Comparison of ENCODE assay signal across 8 cellular contexts in genomic region chr16:50680907-50681885, GRCh38. TPM values are rescaled to one million over a fixed set of nuclear protein-coding genes. Genes with fewer than 3 reads are reported as not detected.
DNase-seq lines count a peak whose midpoint lies in the region; ATAC-seq and TF ChIP-seq lines count a peak whose summit lies in the region.

Gene SNX20, minus strand, starts transcription at chr16:50681312. Its CDS starts 3,786 bp downstream, at chr16:50677526.

- peaks cover 53% of the 10 kb centered on the region for H3K4me1 ChIP-seq in OCI-LY3 (ENCODE audit: low read length)
- peaks cover 80 to 81% of the 10 kb centered on the region in 2 donors for H3K4me1 ChIP-seq in naive thymus-derived CD4-positive, alpha-beta T cell (ENCODE audit: control insufficient read depth in 2 of 2, insufficient read depth in 2 of 2, low read length in 2 of 2)

- peak; percentile 43 for DNase-seq in activated gamma-delta T cell treated with anti-CD3 and anti-CD28 coated beads, Interleukin-2, amount 50 U/mL, for 16 hours (ENCODE audit: low read depth)
- DNase-seq in naive thymus-derived CD4-positive, alpha-beta T cell: peak in 8 of 9 donors; percentile 40 to 80 (median 75)
- DNase-seq in progenitor cell of endocrine pancreas (ENCODE audit: low spot score, unreplicated experiment): no peak
- no peak for DNase-seq in AG08395 (ENCODE audit: low spot score)
- DNase-seq in NCI-H2081 (lab: John Stamatoyannopoulos, UW): no peak

- H3K27me3 ChIP-seq in OCI-LY3 (ENCODE audit: low read depth, low read length): no peaks in the 10 kb centered on the region
- no peaks in the 10 kb centered on the region for H3K27me3 ChIP-seq in naive thymus-derived CD4-positive, alpha-beta T cell (ENCODE audit: control insufficient read depth in 2 of 2, insufficient read depth in 2 of 2, low read length in 2 of 2)

- no peaks in the 10 kb centered on the region for H3K79me2 ChIP-seq in OCI-LY3 (ENCODE audit: low read length)

- no peaks in the 10 kb centered on the region for H3K9me3 ChIP-seq in OCI-LY3 (ENCODE audit: insufficient read depth, low read length)
- no peaks in the 10 kb centered on the region for H3K9me3 ChIP-seq in naive thymus-derived CD4-positive, alpha-beta T cell (ENCODE audit: control insufficient read depth in 2 of 3, low read length in 3 of 3)

- H2AFZ ChIP-seq in OCI-LY3 (ENCODE audit: low read depth, low read length): peak within 1 kb of the TSS; percentile 93

- H3K4me2 ChIP-seq in OCI-LY3 (ENCODE audit: low read length): peak within 1 kb of the TSS; percentile 95

- H3K27ac Mint-ChIP-seq in naive thymus-derived CD4-positive, alpha-beta T cell: peak within 1 kb of the TSS; percentile 89 to 99 (median 97)
- no peak within 1 kb of the TSS for H3K27ac Mint-ChIP-seq in progenitor cell of endocrine pancreas

- peaks cover 68 to 94% (median 89%) of the 10 kb centered on the region in 7 donors for H3K4me1 Mint-ChIP-seq in naive thymus-derived CD4-positive, alpha-beta T cell
- H3K4me1 Mint-ChIP-seq in progenitor cell of endocrine pancreas (ENCODE audit: low read depth): peaks cover 1% of the 10 kb centered on the region

- POLR2A ChIA-PET in naive thymus-derived CD4-positive, alpha-beta T cell (lab: Charles Lee): interaction anchor here (0.8 to 2.7 kb wide), 18 partner anchors 9 to 408 kb away, joined by 3 to 50 read pairs (median 5); partner anchors contain the start of gene CYLD

- H3K27ac ChIP-seq in OCI-LY3 (ENCODE audit: low read length): peak within 1 kb of the TSS; percentile 62
- peak within 1 kb of the TSS; percentile 90 for H3K27ac ChIP-seq in naive thymus-derived CD4-positive, alpha-beta T cell (ENCODE audit: low read depth, low read length)

- TF ChIP-seq CTCF in GM12875 (IDR thresholded peaks at IDR 0.05; ENCODE audit: borderline replicate concordance, insufficient read depth, low read depth, low read length) (no peak), OCI-LY3 (IDR thresholded peaks at IDR 0.05; ENCODE audit: low read depth, low read length) (no peak), progenitor cell of endocrine pancreas (IDR thresholded peaks at IDR 0.05; ENCODE audit: unreplicated experiment) (no peak)

- H3K4me3 ChIP-seq in GM12875 (ENCODE audit: low read depth, low read length) (peak within 1 kb of the TSS; percentile 59), OCI-LY3 (ENCODE audit: low read length) (peak within 1 kb of the TSS; percentile 81)
- H3K4me3 ChIP-seq in naive thymus-derived CD4-positive, alpha-beta T cell (ENCODE audit: low read length): peak within 1 kb of the TSS; percentile 85

- H3K9me3 Mint-ChIP-seq in naive thymus-derived CD4-positive, alpha-beta T cell: no peaks in the 10 kb centered on the region
- H3K9me3 Mint-ChIP-seq in progenitor cell of endocrine pancreas (ENCODE audit: low read depth): no peaks in the 10 kb centered on the region

- CTCF ChIA-PET in naive thymus-derived CD4-positive, alpha-beta T cell (lab: Charles Lee): interaction anchor here (0.5 to 5.7 kb wide), 13 partner anchors 9 to 538 kb away, joined by 3 to 101 read pairs (median 4); partner anchors contain the start of gene CYLD

- H3K4me3 Mint-ChIP-seq in naive thymus-derived CD4-positive, alpha-beta T cell: peak within 1 kb of the TSS; percentile 83 to 98 (median 93)
- no peak within 1 kb of the TSS for H3K4me3 Mint-ChIP-seq in progenitor cell of endocrine pancreas (ENCODE audit: low read depth)

- peaks cover 8% of the 10 kb centered on the region for H3K36me3 ChIP-seq in OCI-LY3 (replicated peaks; ENCODE audit: low read depth, low read length)
- H3K36me3 ChIP-seq in naive thymus-derived CD4-positive, alpha-beta T cell (ENCODE audit: control insufficient read depth in 2 of 3, insufficient read depth in 3 of 3, low read length in 3 of 3): peaks cover 7 to 24% (median 23%) of the 10 kb centered on the region in 3 experiments

- H4K20me1 ChIP-seq in OCI-LY3 (ENCODE audit: insufficient read depth, low read length): no peaks in the 10 kb centered on the region

- peaks cover 19 to 39% (median 22%) of the 10 kb centered on the region in 5 donors for H3K36me3 Mint-ChIP-seq in naive thymus-derived CD4-positive, alpha-beta T cell
- no peaks in the 10 kb centered on the region for H3K36me3 Mint-ChIP-seq in progenitor cell of endocrine pancreas (ENCODE audit: insufficient read depth)

- no peaks in the 10 kb centered on the region for H3K27me3 Mint-ChIP-seq in naive thymus-derived CD4-positive, alpha-beta T cell
- peaks cover 10% of the 10 kb centered on the region for H3K27me3 Mint-ChIP-seq in progenitor cell of endocrine pancreas

- ATAC-seq in HG02571 (IDR thresholded peaks at IDR 0.05; ENCODE audit: unreplicated experiment): peak; percentile 49
- ATAC-seq in naive thymus-derived CD4-positive, alpha-beta T cell: peak; percentile 77

- intact Hi-C loops in naive thymus-derived CD4-positive, alpha-beta T cell (cut with micrococcal nuclease): loop anchor here (1.0 to 5.0 kb wide), 10 partner anchors 10 to 654 kb away; partner anchors contain the start of genes CNEP1R1 (in 1 of the 2), HEATR3 (in 1 of the 2), NKD1 (in 1 of the 2) and TENT4B (in 1 of the 2)

- peak within 1 kb of the TSS; percentile 77 for H3K9ac ChIP-seq in OCI-LY3 (ENCODE audit: low read length)

RNA-seq across cellular contexts. Expression of gene SNX20, which starts in this region (rescaled TPM):
- total RNA-seq in naive thymus-derived CD4-positive, alpha-beta T cell: 10 to 100 TPM; 32.4 to 94.9 (median 70.8) TPM
- polyA plus RNA-seq in naive thymus-derived CD4-positive, alpha-beta T cell: 10 to 100 TPM; 62.6 to 96.1 TPM
- total RNA-seq in progenitor cell of endocrine pancreas: not detected in 2 replicates

Comparison
In these comparisons a context has a peak if more than half of its experiments do, and no peak if none do; other contexts are left out.
1. RNA of gene SNX20 (total RNA-seq): 32.4 to 94.9 TPM in naive thymus-derived CD4-positive, alpha-beta T cell; not detected in progenitor cell of endocrine pancreas; every median in the first group is over 10 times any median in the second.
2. DNase-seq: peak in activated gamma-delta T cell treated with anti-CD3 and anti-CD28 coated beads, Interleukin-2, amount 50 U/mL, for 16 hours (single experiment) and naive thymus-derived CD4-positive, alpha-beta T cell (8 of 9); none in progenitor cell of endocrine pancreas (single experiment), AG08395 (single experiment) and NCI-H2081 (0 of 2).
3. Peak in every context shown above with its lines, with median percentiles within 50 percentile points of each other: H3K4me3 ChIP-seq.